16 cellular contexts compared by ENCODE assay signal in the genomic region with DNA sequence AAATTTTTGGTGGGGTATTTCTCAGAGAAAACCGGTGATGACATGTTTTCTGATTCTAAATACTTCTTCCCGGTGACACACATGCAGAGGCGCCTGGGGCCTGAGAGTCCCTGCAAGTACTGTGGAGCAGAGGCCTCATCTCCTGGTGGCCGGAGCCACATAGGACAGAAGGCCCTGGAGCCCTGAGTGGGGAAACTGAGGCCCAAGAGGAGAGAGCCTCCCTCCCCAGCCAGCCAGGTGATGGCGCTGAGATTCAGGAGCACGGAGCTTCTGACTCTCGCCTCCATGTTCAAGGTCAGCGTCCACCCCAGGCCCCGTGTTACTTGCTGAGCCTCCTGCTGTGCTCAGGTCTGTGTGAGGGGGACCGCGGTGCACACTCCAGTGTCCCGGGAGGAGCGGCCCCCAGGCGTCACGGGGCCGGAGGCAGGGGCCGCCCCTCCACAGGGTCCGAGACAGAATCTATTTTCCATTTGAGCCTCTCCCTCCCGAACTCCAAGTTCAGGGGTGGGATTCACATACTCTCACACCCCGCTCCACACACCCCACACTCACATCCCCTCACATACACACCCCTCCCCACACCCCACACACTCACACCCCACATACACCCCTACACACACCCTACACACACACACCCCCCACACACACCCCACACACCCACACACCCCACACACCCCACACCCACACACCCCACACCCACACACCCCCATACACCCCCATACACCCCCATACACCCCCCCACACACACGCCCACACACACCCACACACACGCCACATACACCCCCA. TPM values are rescaled to one million over a fixed set of nuclear protein-coding genes. Genes with fewer than 3 reads are reported as not detected.
A peak's percentile ranks its signal among the peaks of the same experiment; 100 is the strongest.
DNase-seq lines count a peak whose midpoint lies in the region; ATAC-seq and TF ChIP-seq lines count a peak whose summit lies in the region.
"Had no signal": no experiment of that assay in that cellular context is flagged by ENCODE, and none has a peak within 500 bp of the region (broad histone marks: within the 10 kb centered on the region; RNA-seq: fewer than 3 reads in every experiment).

No MANE protein-coding gene starts in this region.

- H3K27me3 ChIP-seq in brain microvascular endothelial cell (replicated peaks) = no peaks in the 10 kb centered on the region
- no peaks in the 10 kb centered on the region for H3K27me3 ChIP-seq in lower lobe of right lung (ENCODE audit: low read depth)
- no peaks in the 10 kb centered on the region for H3K27me3 ChIP-seq in stomach
- no peaks in the 10 kb centered on the region for H3K27me3 ChIP-seq in CD4-positive, alpha-beta T cell (ENCODE audit: control insufficient read depth, insufficient read depth, low read length)

- ATAC-seq in lower lobe of right lung = no peak
- ATAC-seq in CD4-positive, alpha-beta T cell (ENCODE audit: poor library complexity) = no peak
- ATAC-seq: effector memory CD8-positive, alpha-beta T cell had no signal

- TF ChIP-seq POLR2A in stomach (IDR thresholded peaks at IDR 0.05) = no peak

- intact Hi-C loops in lower lobe of right lung (cut with DNase I) = no loop called here
- intact Hi-C loops in stomach (cut with DNase I; ENCODE audit: low total_unique reads) = no loop called here
- intact Hi-C loops in CD4-positive, alpha-beta T cell (cut with DNase I, micrococcal nuclease) = no loop called here

- H3K4me3 ChIP-seq in brain microvascular endothelial cell (ENCODE audit: low read depth, low read length) (no peak overlapping the region), lower lobe of right lung (no peak overlapping the region), stomach (no peak overlapping the region)

- no peak for DNase-seq in HFFc6
- DNase-seq in brain microvascular endothelial cell = no peak
- DNase-seq in lower lobe of right lung = peak; percentile 29
- no peak for DNase-seq in stomach
- DNase-seq in GM10266 (ENCODE audit: extremely low spot score) = no peak
- DNase-seq in NCI-H146 treated with DMSO at 0.1 percent for 48 hours (lab: John Stamatoyannopoulos, UW; ENCODE audit: unreplicated experiment) = no peak
- no peak for DNase-seq in CD4-positive, alpha-beta T cell
- DNase-seq: activated CD4-positive, alpha-beta T cell treated with anti-CD3 and anti-CD28 coated beads, Interleukin-2, amount 10 ng/mL, durations not matched to agents 7 days and 5 days; central memory CD4-positive, alpha-beta T cell; DMS153; effector memory CD8-positive, alpha-beta T cell; naive B cell; NCI-H1930; NCI-H524 had no signal

- in situ Hi-C loops in brain microvascular endothelial cell (cut with HindIII; ENCODE audit: low pct_ligation_motif_present, low sequenced_read_pairs) = no loop called here

- 91 to 95% (median 93%) methylated on average over 14 to 20 of the region's 22 CpGs for WGBS in stomach, 5 donors

- H3K4me1 Mint-ChIP-seq in HFFc6 (ENCODE audit: low read depth) = peaks cover 4% of the 10 kb centered on the region; the same call in 1 of the 2 replicates
- H3K4me1 Mint-ChIP-seq in CD4-positive, alpha-beta T cell (ENCODE audit: low read depth) = no peaks in the 10 kb centered on the region
- H3K4me1 Mint-ChIP-seq: activated CD4-positive, alpha-beta T cell treated with anti-CD3 and anti-CD28 coated beads, Interleukin-2, amount 10 ng/mL, durations not matched to agents 7 days and 5 days; naive B cell had no signal

- H3K4me3 Mint-ChIP-seq in HFFc6 = no peak overlapping the region
- H3K4me3 Mint-ChIP-seq in CD4-positive, alpha-beta T cell = no peak overlapping the region
- H3K4me3 Mint-ChIP-seq: activated CD4-positive, alpha-beta T cell treated with anti-CD3 and anti-CD28 coated beads, Interleukin-2, amount 10 ng/mL, durations not matched to agents 7 days and 5 days; activated naive CD8-positive, alpha-beta T cell; effector memory CD8-positive, alpha-beta T cell; naive B cell had no signal

- peak overlapping the region; percentile 50 for H3K27ac Mint-ChIP-seq in HFFc6
- no peak overlapping the region for H3K27ac Mint-ChIP-seq in CD4-positive, alpha-beta T cell
- H3K27ac Mint-ChIP-seq: activated CD4-positive, alpha-beta T cell treated with anti-CD3 and anti-CD28 coated beads, Interleukin-2, amount 10 ng/mL, durations not matched to agents 7 days and 5 days; activated naive CD8-positive, alpha-beta T cell; effector memory CD8-positive, alpha-beta T cell had no signal

- H3K27ac ChIP-seq in brain microvascular endothelial cell = peak overlapping the region; percentile 75
- H3K27ac ChIP-seq in lower lobe of right lung = no peak overlapping the region
- H3K27ac ChIP-seq in stomach = peak overlapping the region in 3 of 5 donors; percentile 32 to 64 (median 54)
- no peak overlapping the region for H3K27ac ChIP-seq in CD4-positive, alpha-beta T cell (ENCODE audit: low read depth, low read length)

- TF ChIP-seq CTCF in HFFc6 (IDR thresholded peaks at IDR 0.05) (0 out of 2 replicates have a peak, but pooled peaks have one; percentile 15), brain microvascular endothelial cell (IDR thresholded peaks at IDR 0.05; ENCODE audit: low read depth, low read length, missing control alignments) (no peak), lower lobe of right lung (IDR thresholded peaks at IDR 0.05) (no peak), stomach (IDR thresholded peaks at IDR 0.05) (no peak), GM10266 (IDR thresholded peaks at IDR 0.05; ENCODE audit: control insufficient read depth, insufficient read depth, low read depth, missing control alignments) (no peak)
- TF ChIP-seq CTCF in CD4-positive, alpha-beta T cell (IDR thresholded peaks at IDR 0.05) = no peak

- H3K4me1 ChIP-seq in lower lobe of right lung = peaks cover 6% of the 10 kb centered on the region
- peaks cover 0 to 44% (median 14%) of the 10 kb centered on the region in 4 donors for H3K4me1 ChIP-seq in stomach

- CTCF ChIA-PET in CD4-positive, alpha-beta T cell (lab: Charles Lee) = no interaction called here

- no peaks in the 10 kb centered on the region for H3K36me3 Mint-ChIP-seq in HFFc6 (ENCODE audit: low read depth)
- no peaks in the 10 kb centered on the region for H3K36me3 Mint-ChIP-seq in CD4-positive, alpha-beta T cell (ENCODE audit: low read depth)
- H3K36me3 Mint-ChIP-seq: activated naive CD8-positive, alpha-beta T cell; naive B cell had no signal

- no peaks in the 10 kb centered on the region for H3K9me3 Mint-ChIP-seq in HFFc6
- H3K9me3 Mint-ChIP-seq in CD4-positive, alpha-beta T cell = no peaks in the 10 kb centered on the region
- H3K9me3 Mint-ChIP-seq: activated CD4-positive, alpha-beta T cell treated with anti-CD3 and anti-CD28 coated beads, Interleukin-2, amount 10 ng/mL, durations not matched to agents 7 days and 5 days; effector memory CD8-positive, alpha-beta T cell; naive B cell had no signal

- TF ChIP-seq EP300 in stomach (IDR thresholded peaks at IDR 0.05) = no peak

- H3K36me3 ChIP-seq in brain microvascular endothelial cell (replicated peaks) (no peaks in the 10 kb centered on the region), lower lobe of right lung (no peaks in the 10 kb centered on the region), stomach (no peaks in the 10 kb centered on the region)

- no peaks in the 10 kb centered on the region for H3K9me3 ChIP-seq in lower lobe of right lung
- H3K9me3 ChIP-seq in stomach = no peaks in the 10 kb centered on the region
- no peaks in the 10 kb centered on the region for H3K9me3 ChIP-seq in CD4-positive, alpha-beta T cell (ENCODE audit: control insufficient read depth, low read length)
- H3K9me3 ChIP-seq: SK-N-SH had no signal

- H3K27me3 Mint-ChIP-seq in HFFc6 (ENCODE audit: insufficient read depth) = no peaks in the 10 kb centered on the region; the same call in none of the 2 replicates
- no peaks in the 10 kb centered on the region for H3K27me3 Mint-ChIP-seq in CD4-positive, alpha-beta T cell
- H3K27me3 Mint-ChIP-seq: activated CD4-positive, alpha-beta T cell treated with anti-CD3 and anti-CD28 coated beads, Interleukin-2, amount 10 ng/mL, durations not matched to agents 7 days and 5 days; activated naive CD8-positive, alpha-beta T cell; effector memory CD8-positive, alpha-beta T cell; naive B cell had no signal

- POLR2A ChIA-PET in CD4-positive, alpha-beta T cell (lab: Charles Lee) = no interaction called here

RNA-seq across cellular contexts. Expression of a gene that starts 43.8 kb away (rescaled TPM):
- 10 to 100 TPM; 27.7 to 34.7 (median 31.5) TPM for total RNA-seq in HFFc6 (2021; fragmentation: NEBNext Ultra II Directional; extraction: Animal tissue kit (Norgen Biotek cat#: 25700))
- total RNA-seq in lower lobe of right lung (15.7 TPM), stomach (10 to 100 TPM in 3 of 5 donors, 1 to 10 TPM in 2; 5.4 to 83.4 (median 13.4) TPM)
- polyA plus RNA-seq in stomach = 10 to 100 TPM; 19.9 to 37.0 (median 24.4) TPM
- 1 to 10 TPM; 7.7 to 9.1 TPM for total RNA-seq in CD4-positive, alpha-beta T cell

Comparison
In these comparisons a context has a peak if more than half of its experiments do, and no peak if none do; other contexts are left out.
1. H3K27ac ChIP-seq: peak in brain microvascular endothelial cell (single experiment) and stomach (3 of 5); none in lower lobe of right lung (single experiment) and CD4-positive, alpha-beta T cell (single experiment).